Comparison of ENCODE assay signal across 27 cellular contexts in genomic region chr3:126207166-126207565, GRCh38. TPM values are rescaled to one million over a fixed set of nuclear protein-coding genes. Genes with fewer than 3 reads are reported as not detected.
DNase-seq lines count a peak whose midpoint lies in the region; ATAC-seq and TF ChIP-seq lines count a peak whose summit lies in the region.
"Had no signal": no experiment of that assay in that cellular context is flagged by ENCODE, and none has a peak within 500 bp of the region (broad histone marks: within the 10 kb centered on the region; RNA-seq: fewer than 3 reads in every experiment).

No MANE protein-coding gene starts in this region.

- H3K4me3 Mint-ChIP-seq in activated T-cell treated with anti-CD3 and anti-CD28 coated beads, Interleukin-2, amount 50 U/mL, for 24 hours, result no peak overlapping the region
- H3K4me3 Mint-ChIP-seq: CD4-positive, alpha-beta T cell had no signal

- no peaks in the 10 kb centered on the region for H3K9me3 Mint-ChIP-seq in activated T-cell treated with anti-CD3 and anti-CD28 coated beads, Interleukin-2, amount 50 U/mL, for 24 hours
- H3K9me3 Mint-ChIP-seq: CD4-positive, alpha-beta T cell had no signal

- H3K27me3 Mint-ChIP-seq in activated T-cell treated with anti-CD3 and anti-CD28 coated beads, Interleukin-2, amount 50 U/mL, for 24 hours, result peaks cover 56% of the 10 kb centered on the region

- TF ChIP-seq CTCF in left ventricle myocardium inferior (IDR thresholded peaks at IDR 0.05; ENCODE audit: borderline replicate concordance) (no peak), heart right ventricle (IDR thresholded peaks at IDR 0.05) (no peak), ascending aorta (IDR thresholded peaks at IDR 0.05) (no peak)

- peak overlapping the region; percentile 68 for H3K27ac ChIP-seq in left ventricle myocardium inferior (replicated peaks)
- no peak overlapping the region for H3K27ac ChIP-seq in heart right ventricle
- peak overlapping the region; percentile 86 to 87 for H3K27ac ChIP-seq in ascending aorta
- peak overlapping the region; percentile 98 for H3K27ac ChIP-seq in epithelial cell of prostate
- H3K27ac ChIP-seq: BLaER1 treated with 17β-estradiol and CSF1 and Interleukin-3, amounts not matched to agents 10 nM and 100 nM; PC-9 had no signal

- no peaks in the 10 kb centered on the region for H3K27me3 ChIP-seq in left ventricle myocardium inferior (ENCODE audit: low read depth)
- peaks cover 0 to 15% (median 0%) of the 10 kb centered on the region in 7 donors for H3K27me3 ChIP-seq in heart right ventricle
- H3K27me3 ChIP-seq in ascending aorta, result no peaks in the 10 kb centered on the region
- H3K27me3 ChIP-seq: SJSA1 had no signal

- H3K27ac Mint-ChIP-seq in activated T-cell treated with anti-CD3 and anti-CD28 coated beads, Interleukin-2, amount 50 U/mL, for 24 hours, result no peak overlapping the region
- H3K27ac Mint-ChIP-seq: CD4-positive, alpha-beta T cell had no signal

- H3K4me3 ChIP-seq in left ventricle myocardium inferior (no peak overlapping the region), heart right ventricle (no peak overlapping the region), ascending aorta (no peak overlapping the region)
- H3K4me3 ChIP-seq: BLaER1 treated with 17β-estradiol and CSF1 and Interleukin-3, amounts not matched to agents 10 nM and 100 nM; PC-9; SJSA1 had no signal

- H3K4me1 ChIP-seq in left ventricle myocardium inferior (peaks cover 38% of the 10 kb centered on the region), heart right ventricle (peaks cover 0 to 25% (median 16%) of the 10 kb centered on the region in 9 donors), ascending aorta (peaks cover 16 to 45% of the 10 kb centered on the region in 2 donors)

- H3K9me3 ChIP-seq in left ventricle myocardium inferior (replicated peaks) (no peaks in the 10 kb centered on the region), heart right ventricle (no peaks in the 10 kb centered on the region), ascending aorta (no peaks in the 10 kb centered on the region)

- DNase-seq in left ventricle myocardium inferior, result no peak
- no peak for DNase-seq in heart right ventricle
- no peak for DNase-seq in ascending aorta (ENCODE audit: low spot score in 2 of 2)
- no peak for DNase-seq in epithelial cell of prostate (ENCODE audit: low read depth, low spot score)
- DNase-seq in activated T-cell treated with anti-CD3 and anti-CD28 coated beads, Interleukin-2, amount 50 U/mL, for 24 hours, result no peak
- DNase-seq in activated naive CD4-positive, alpha-beta T cell (lab: John Stamatoyannopoulos, UW), result no peak
- DNase-seq: 8988T; CD4-positive, alpha-beta T cell; COR-L47; EL; GF-D8; GOT3; HCEC 1CT; KBM-7; MM.1S; NCI-H1417; NCI-H1694; NCI-H2029 treated with DMSO at 0.1 percent for 48 hours; NCI-H2227 treated with DMSO at 0.1 percent for 48 hours; NCI-H526 treated with DMSO at 0.1 percent for 48 hours; PC-9 had no signal

- 95 to 96% methylated on average over 5 of the region's 5 CpGs for WGBS in heart right ventricle, 2 donors

- no peaks in the 10 kb centered on the region for H3K4me1 Mint-ChIP-seq in activated T-cell treated with anti-CD3 and anti-CD28 coated beads, Interleukin-2, amount 50 U/mL, for 24 hours (ENCODE audit: low read depth)

- H3K36me3 ChIP-seq in left ventricle myocardium inferior (no peaks in the 10 kb centered on the region), heart right ventricle (no peaks in the 10 kb centered on the region), ascending aorta (no peaks in the 10 kb centered on the region)
- H3K36me3 ChIP-seq: BLaER1 treated with 17β-estradiol and CSF1 and Interleukin-3, amounts not matched to agents 10 nM and 100 nM; SJSA1 had no signal

- H3K36me3 Mint-ChIP-seq in activated T-cell treated with anti-CD3 and anti-CD28 coated beads, Interleukin-2, amount 50 U/mL, for 24 hours (ENCODE audit: low read depth), result no peaks in the 10 kb centered on the region

- ATAC-seq in heart right ventricle (no peak), HG03457 (IDR thresholded peaks at IDR 0.05; ENCODE audit: unreplicated experiment) (no peak)
- ATAC-seq: Right ventricle myocardium inferior had no signal

- intact Hi-C loops in left ventricle myocardium inferior (cut with micrococcal nuclease), result no loop called here
- intact Hi-C loops in heart right ventricle (cut with DNase I), result no loop called here
- intact Hi-C loops in ascending aorta (cut with DNase I), result loop anchor here (5.0 kb wide), 1 partner anchor 270 kb away; the partner anchor contains the start of gene ZXDC

RNA-seq across cellular contexts. Expression of gene ALDH1L1, which starts 26.8 kb away (rescaled TPM):
- total RNA-seq in left ventricle myocardium inferior (24.3 TPM), heart right ventricle (10 to 100 TPM; 25.5 to 45.9 (median 32.1) TPM), ascending aorta (36.1 TPM)
- polyA plus RNA-seq in heart right ventricle, result 10 to 100 TPM; 14.9 to 27.0 TPM
- total RNA-seq: CD4-positive, alpha-beta T cell; RPMI7951; SJSA1 had no signal
- polyA plus RNA-seq: AG04450 had no signal

Comparison
In these comparisons a context has a peak if more than half of its experiments do, and no peak if none do; other contexts are left out.
1. H3K27ac ChIP-seq: peak in left ventricle myocardium inferior (single experiment), ascending aorta (2 of 2) and epithelial cell of prostate (single experiment); none in heart right ventricle (0 of 10).